Comparison of ENCODE assay signal across 9 cellular contexts in genomic region chr7:22576941-22577927, GRCh38.
DNase-seq lines count a peak whose midpoint lies in the region; ATAC-seq, FAIRE-seq and TF ChIP-seq lines count a peak whose summit lies in the region.
"Had no signal": no experiment of that assay in that cellular context is flagged by ENCODE, and none has a peak within 500 bp of the region (broad histone marks: within the 10 kb centered on the region; RNA-seq: fewer than 3 reads in every experiment).

No MANE protein-coding gene starts in this region.

- no peaks in the 10 kb centered on the region for H4K20me1 ChIP-seq in K562 (replicated peaks; ENCODE audit: control insufficient read depth, insufficient read depth, low read length)

- H3K9me1 ChIP-seq in K562 (ENCODE audit: control insufficient read depth, insufficient read depth, low read length): no peaks in the 10 kb centered on the region

- no peaks in the 10 kb centered on the region for H3K9me3 ChIP-seq in K562 (replicated peaks; ENCODE audit: control insufficient read depth, insufficient read depth, low read depth, low read length)
- H3K9me3 ChIP-seq in subcutaneous abdominal adipose tissue (ENCODE audit: control insufficient read depth in 5 of 5, low read length in 5 of 5): no peaks in the 10 kb centered on the region

- H3K9ac ChIP-seq in K562 (ENCODE audit: insufficient read depth in 1 of 2, low read depth in 2 of 2, low read length in 2 of 2) (no peak overlapping the region), subcutaneous abdominal adipose tissue (ENCODE audit: low read length in 5 of 5) (peak overlapping the region in 4 of 5 donors; percentile 11 to 56 (median 45))

- no peak for TF ChIP-seq POLR2A in K562 (conservative IDR thresholded peaks at IDR 0.05)

- WGBS in K562 (ENCODE audit: insufficient coverage, low coverage, missing lambda C conversion rate): 76% methylated on average over 11 of the region's 11 CpGs

- DNase-seq in HS-27A (ENCODE audit: low read depth): peak; percentile 77
- no peak for DNase-seq in K562 (ENCODE audit: extremely low read depth in 1 of 4, low spot score in 3 of 4)
- peak; percentile 98 for DNase-seq in kidney tubule cell (ENCODE audit: low spot score)
- no peak for DNase-seq in DMS79 (lab: John Stamatoyannopoulos, UW)
- no peak for DNase-seq in NCI-H1417 treated with DMSO at 0.1 percent for 48 hours (lab: John Stamatoyannopoulos, UW)
- no peak for DNase-seq in HT-29 (ENCODE audit: low spot score)
- DNase-seq: stimulated activated CD4-positive, alpha-beta T cell treated with anti-CD3 and anti-CD28 coated beads, Interleukin-15, amount 100 ng/mL, for 24 hours had no signal

- H3K79me2 ChIP-seq in K562 (ENCODE audit: control insufficient read depth, insufficient read depth, low read length): no peaks in the 10 kb centered on the region

- no peaks in the 10 kb centered on the region for H3K27me3 ChIP-seq in K562 (ENCODE audit: control insufficient read depth in 2 of 2, insufficient read depth in 2 of 2, low read length in 2 of 2)
- H3K27me3 ChIP-seq in subcutaneous abdominal adipose tissue (ENCODE audit: control insufficient read depth in 5 of 5, insufficient read depth in 4 of 5, low read length in 5 of 5): no peaks in the 10 kb centered on the region

- POLR2A ChIA-PET in K562 (lab: Yijun Ruan, JAX): no interaction called here

- CTCF ChIA-PET in K562 (lab: Yijun Ruan, JAX; ENCODE audit: low intra/inter-chr PET ratio): no interaction called here

- no peak for TF ChIP-seq EP300 in K562 (IDR thresholded peaks at IDR 0.05; ENCODE audit: low read length)

- no peak for FAIRE-seq in K562 (lab: Jason Lieb, UNC)

- no TSS peak for BruUV-seq in K562 (replicated peaks; lab: Mats Ljungman, UMichigan)

- H3K4me2 ChIP-seq in K562 (ENCODE audit: insufficient read depth, low read length): no peak overlapping the region

- in situ Hi-C loops in K562 (cut with MboI): no loop called here

- no peaks in the 10 kb centered on the region for H3K4me1 ChIP-seq in K562 (replicated peaks in 1 of 2; ENCODE audit: control insufficient read depth in 2 of 2, insufficient read depth in 2 of 2, low read length in 2 of 2)
- peaks cover 6 to 44% (median 40%) of the 10 kb centered on the region in 5 donors for H3K4me1 ChIP-seq in subcutaneous abdominal adipose tissue (ENCODE audit: control insufficient read depth in 5 of 5, insufficient read depth in 5 of 5, low read length in 5 of 5)

- H3K36me3 ChIP-seq in K562 (ENCODE audit: control insufficient read depth, insufficient read depth, low read length) (no peaks in the 10 kb centered on the region; the same call in 2 of the 3 replicates), subcutaneous abdominal adipose tissue (ENCODE audit: control insufficient read depth in 5 of 5, insufficient read depth in 5 of 5, low read length in 5 of 5) (no peaks in the 10 kb centered on the region)

- H3K4me3 ChIP-seq in K562: no peak overlapping the region
- H3K4me3 ChIP-seq in subcutaneous abdominal adipose tissue (ENCODE audit: low read depth in 1 of 5, low read length in 5 of 5): peak overlapping the region in 2 of 5 donors; percentile 36 to 37

- no peak for TF ChIP-seq CTCF in K562 (IDR thresholded peaks at IDR 0.05 in 2 of 3, conservative IDR thresholded peaks at IDR 0.05 in 1 of 3; ENCODE audit: insufficient read depth in 2 of 3, low read depth in 1 of 3, low read length in 3 of 3)

- ATAC-seq in K562: no peak
- no peak for ATAC-seq in GM19467 (IDR thresholded peaks at IDR 0.05; ENCODE audit: unreplicated experiment)

- TF ChIP-seq RAD21 in K562 (CRISPR knock-in tag; conservative IDR thresholded peaks at IDR 0.05 in 1 of 2, IDR thresholded peaks at IDR 0.05 in 1 of 2): no peak

- H3K27ac ChIP-seq in K562 (ENCODE audit: extremely low read depth, low read depth, low read length) (no peak overlapping the region), subcutaneous abdominal adipose tissue (ENCODE audit: low read depth, low read length) (peak overlapping the region; percentile 85)

- H2AFZ ChIP-seq in K562 (ENCODE audit: low read depth, low read length): no peak overlapping the region

- intact Hi-C loops in K562 (cut with micrococcal nuclease): no loop called here

TF ChIP-seq in K562, 482 proteins besides CTCF, POLR2A, EP300 and RAD21:
- TF ChIP-seq CEBPB (tag; IDR thresholded peaks at IDR 0.05): peak; percentile 50
- TF ChIP-seq MCM5 (IDR thresholded peaks at IDR 0.05; ENCODE audit: low read depth): no peak

Comparison
In these comparisons a context has a peak if more than half of its experiments do, and no peak if none do; other contexts are left out.
1. DNase-seq: peak in HS-27A (single experiment) and kidney tubule cell (single experiment); none in K562 (0 of 4), DMS79 (single experiment), NCI-H1417 treated with DMSO at 0.1 percent for 48 hours (single experiment) and HT-29 (single experiment).
2. H3K9ac ChIP-seq: peak in subcutaneous abdominal adipose tissue (4 of 5); none in K562 (0 of 2).